7 cellular contexts compared by ENCODE assay signal in genomic region chr5:110726249-110727024, GRCh38.
DNase-seq lines count a peak whose midpoint lies in the region; ATAC-seq lines count a peak whose summit lies in the region.

TMEM232 (minus strand) TSS chr5:110726671; CDS start chr5:110667352, 59,319 bp downstream.

- ATAC-seq in GM18909 (IDR thresholded peaks at IDR 0.05; ENCODE audit: poor library complexity, unreplicated experiment) (peak; percentile 100), HG03159 (IDR thresholded peaks at IDR 0.05; ENCODE audit: unreplicated experiment) (peak; percentile 100)

- DNase-seq in NCI-H774 (lab: John Stamatoyannopoulos, UW), result peak; percentile 81
- DNase-seq in activated T-cell treated with anti-CD3 and anti-CD28 coated beads for 4 hours, result peak; percentile 60
- peak; percentile 55 for DNase-seq in epithelial cell of prostate (ENCODE audit: low read depth, low spot score)
- peak; percentile 75 for DNase-seq in middle frontal gyrus (ENCODE audit: extremely low spot score, low spot score)
- peak; percentile 51 for DNase-seq in stimulated activated CD8-positive, alpha-beta memory T cell treated with anti-CD3 and anti-CD28 coated beads, Interleukin-15, amount 100 ng/mL, for 1 hour (ENCODE audit: low read depth)

- no peak within 1 kb of the TSS for H3K27ac ChIP-seq in epithelial cell of prostate
